34 cellular contexts compared by ENCODE assay signal in genomic region chr12:52559979-52560378, GRCh38. TPM values are rescaled to one million over a fixed set of nuclear protein-coding genes. Genes with fewer than 3 reads are reported as not detected.
"Had no signal": no experiment of that assay in that cellular context is flagged by ENCODE, and none has a peak within 500 bp of the region (broad histone marks: within the 10 kb centered on the region; RNA-seq: fewer than 3 reads in every experiment).

No MANE protein-coding gene starts in this region.

- H3K36me3 ChIP-seq: gastrocnemius medialis, left lung, ovary, suprapubic skin, transverse colon, upper lobe of right lung, uterus had no signal

- H3K9me3 ChIP-seq: gastrocnemius medialis, left lung, mucosa of descending colon, ovary, psoas muscle, suprapubic skin, transverse colon, upper lobe of right lung, uterus had no signal

- H3K36me3 Mint-ChIP-seq: mesothelial cell of epicardium, naive B cell had no signal

- FAIRE-seq: colon, kidney had no signal

- H3K4me1 Mint-ChIP-seq: mesothelial cell of epicardium; naive B cell; stimulated activated naive CD8-positive, alpha-beta T cell treated with anti-CD3 and anti-CD28 coated beads, Interleukin-15, amount 100 ng/mL, for 72 hours had no signal

- H3K4me3 Mint-ChIP-seq: endodermal cell; mesothelial cell of epicardium; naive B cell; nephron progenitor cell; stimulated activated naive CD8-positive, alpha-beta T cell treated with anti-CD3 and anti-CD28 coated beads, Interleukin-15, amount 100 ng/mL, for 72 hours had no signal

- DNase-seq: dorsolateral prefrontal cortex; effector CD4-positive, alpha-beta T cell; endodermal cell; foreskin fibroblast; gastrocnemius medialis; head of caudate nucleus; kidney; left cardiac atrium; left lung; mesenchymal stem cell; mucosa of descending colon; naive B cell; nephron progenitor cell; occipital lobe; ovary; posterior cingulate gyrus; right cardiac atrium; stimulated activated CD4-positive, alpha-beta T cell treated with anti-CD3 and anti-CD28 coated beads, Interleukin-15, amount 100 ng/mL, for 24 hours; stimulated activated CD4-positive, alpha-beta T cell treated with anti-CD3 and anti-CD28 coated beads, Interleukin-2, amount 100 ng/mL, for 48 hours; stimulated activated naive CD4-positive, alpha-beta T cell; stimulated activated naive CD8-positive, alpha-beta T cell treated with anti-CD3 and anti-CD28 coated beads, Interleukin-15, amount 100 ng/mL, for 72 hours; transverse colon; upper lobe of right lung; uterus had no signal

- H3K9me3 Mint-ChIP-seq: endodermal cell; mesothelial cell of epicardium; naive B cell; nephron progenitor cell; stimulated activated naive CD8-positive, alpha-beta T cell treated with anti-CD3 and anti-CD28 coated beads, Interleukin-15, amount 100 ng/mL, for 72 hours had no signal

- H3K27ac Mint-ChIP-seq: endodermal cell, mesothelial cell of epicardium, nephron progenitor cell had no signal

- H3K27ac ChIP-seq: dorsolateral prefrontal cortex, epithelial cell of prostate, gastrocnemius medialis, left lung, ovary, psoas muscle, skin epidermis, suprapubic skin, transverse colon, upper lobe of right lung, uterus had no signal

- H3K27me3 ChIP-seq: ovary, uterus had no signal

- ATAC-seq: esophagus mucosa; gastrocnemius medialis; left lung; mucosa of descending colon; psoas muscle; right cardiac atrium; stimulated activated naive CD8-positive, alpha-beta T cell treated with anti-CD3 and anti-CD28 coated beads, Interleukin-15, amount 100 ng/mL, for 72 hours; upper lobe of right lung had no signal

- H3K4me1 ChIP-seq: gastrocnemius medialis, left lung, psoas muscle, suprapubic skin, transverse colon, upper lobe of right lung, uterus had no signal

- H3K4me3 ChIP-seq: dorsolateral prefrontal cortex, gastrocnemius medialis, left lung, mucosa of descending colon, ovary, psoas muscle, skin epidermis, suprapubic skin, transverse colon, upper lobe of right lung, uterus had no signal

RNA-seq across cellular contexts. Expression of gene KRT71, which starts 7.0 kb away (rescaled TPM):
- total RNA-seq: endodermal cell, esophagus mucosa, gastrocnemius medialis, glomerular endothelial cell, kidney, left cardiac atrium, left lung, lung microvascular endothelial cell, mesothelial cell of epicardium, mucosa of descending colon, occipital lobe, ovary, psoas muscle, renal cortical epithelial cell, right cardiac atrium, transverse colon, upper lobe of right lung, uterus had no signal
- polyA plus RNA-seq: ovary, psoas muscle, right cardiac atrium had no signal

RNA-seq across cellular contexts. Expression of gene KRT74, which starts 13.7 kb away (rescaled TPM):
- total RNA-seq: dorsolateral prefrontal cortex, endodermal cell, gastrocnemius medialis, glomerular endothelial cell, kidney, left cardiac atrium, left lung, lung microvascular endothelial cell, mesothelial cell of epicardium, mucosa of descending colon, occipital lobe, ovary, psoas muscle, renal cortical epithelial cell, transverse colon, upper lobe of right lung, uterus had no signal
- polyA plus RNA-seq: ovary, psoas muscle had no signal

RNA-seq across cellular contexts. Expression of gene KRT5, which starts 39.8 kb away (rescaled TPM):
- total RNA-seq: endodermal cell, gastrocnemius medialis, glomerular endothelial cell, lung microvascular endothelial cell, right cardiac atrium, transverse colon had no signal

RNA-seq across cellular contexts. Expression of gene KRT72, which starts 41.3 kb away (rescaled TPM):
- total RNA-seq: endodermal cell, esophagus mucosa, gastrocnemius medialis, glomerular endothelial cell, kidney, left cardiac atrium, left lung, lung microvascular endothelial cell, mesothelial cell of epicardium, mucosa of descending colon, occipital lobe, ovary, psoas muscle, renal cortical epithelial cell, right cardiac atrium, transverse colon, upper lobe of right lung had no signal
- polyA plus RNA-seq: ovary, psoas muscle, right cardiac atrium had no signal

RNA-seq across cellular contexts. Expression of gene KRT73, which starts 58.4 kb away (rescaled TPM):
- total RNA-seq: endodermal cell, esophagus mucosa, gastrocnemius medialis, glomerular endothelial cell, kidney, left cardiac atrium, left lung, lung microvascular endothelial cell, mesothelial cell of epicardium, mucosa of descending colon, occipital lobe, ovary, psoas muscle, renal cortical epithelial cell, right cardiac atrium, transverse colon, uterus had no signal
- polyA plus RNA-seq: ovary, psoas muscle, right cardiac atrium had no signal
